In the genomic region with DNA sequence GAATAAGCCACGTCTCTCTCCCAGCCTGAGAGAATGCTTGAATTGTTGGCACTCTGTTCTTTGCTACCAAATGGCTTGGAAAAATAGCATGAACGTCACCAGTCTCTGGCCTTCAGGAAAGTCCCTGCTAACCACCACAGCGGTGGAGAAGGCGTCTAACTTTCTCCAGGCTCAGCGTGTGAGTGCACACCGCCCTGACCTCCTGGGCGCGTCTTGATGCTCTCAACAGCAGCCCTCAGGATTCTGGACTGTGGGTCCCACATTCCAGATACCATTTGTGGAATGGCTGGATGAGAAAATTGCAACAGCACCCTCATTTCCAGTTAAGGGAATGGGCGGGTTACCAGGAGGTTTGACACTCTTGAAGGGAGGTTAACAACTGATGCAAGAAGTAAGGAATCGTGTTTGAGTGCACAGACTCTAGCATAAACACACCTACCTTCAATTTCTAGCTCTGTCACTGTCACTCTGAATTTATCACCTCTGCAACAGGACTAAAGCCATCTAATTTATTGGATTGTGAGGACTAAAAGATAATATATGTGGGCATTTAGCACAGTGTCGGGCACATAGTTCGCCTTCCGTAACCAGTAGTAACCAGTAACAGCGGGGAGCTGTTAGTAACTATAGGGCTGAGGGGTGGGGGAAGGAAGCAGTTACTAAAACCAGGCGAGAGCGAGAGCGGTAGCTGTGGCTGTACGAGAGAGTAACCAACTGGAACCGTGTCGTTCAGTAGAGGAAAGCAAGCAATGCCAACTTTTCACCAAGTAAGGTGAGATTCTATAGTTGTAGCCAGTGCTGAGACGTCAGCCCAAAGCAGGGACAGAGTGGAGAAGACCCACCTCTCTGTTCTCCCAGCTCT, we compare ENCODE assay signal across 8 cellular contexts. TPM values are rescaled to one million over a fixed set of nuclear protein-coding genes. Genes with fewer than 3 reads are reported as not detected.
DNase-seq lines count a peak whose midpoint lies in the region; ATAC-seq, FAIRE-seq and TF ChIP-seq lines count a peak whose summit lies in the region.

No MANE protein-coding gene starts in this region.

- peak overlapping the region; percentile 93 for H3K9ac ChIP-seq in neural cell (ENCODE audit: low read length)

- H3K36me3 ChIP-seq in WERI-Rb-1 (peaks cover 4% of the 10 kb centered on the region), neural cell (ENCODE audit: insufficient read depth, low read length) (no peaks in the 10 kb centered on the region)
- peaks cover 3% of the 10 kb centered on the region for H3K36me3 ChIP-seq in effector memory CD4-positive, alpha-beta T cell (ENCODE audit: control insufficient read depth, insufficient read depth, low read length)

- DNase-seq in A549 (ENCODE audit: low read depth in 1 of 2, low spot score in 1 of 2): peak in 1 of 2 experiments; percentile 37
- no peak for DNase-seq in WERI-Rb-1
- DNase-seq in effector memory CD4-positive, alpha-beta T cell: peak; percentile 51 to 56 (median 52)
- DNase-seq in NCI-H748 treated with DMSO at 0.1 percent for 48 hours (lab: John Stamatoyannopoulos, UW): no peak
- DNase-seq in AML-193 (lab: John Stamatoyannopoulos, UW): no peak

- H3K9me3 ChIP-seq in A549 (no peaks in the 10 kb centered on the region), WERI-Rb-1 (ENCODE audit: severe bottlenecking) (no peaks in the 10 kb centered on the region), neural cell (ENCODE audit: low read length) (no peaks in the 10 kb centered on the region)
- no peaks in the 10 kb centered on the region for H3K9me3 ChIP-seq in effector memory CD4-positive, alpha-beta T cell (ENCODE audit: control insufficient read depth, low read length)

- TF ChIP-seq POLR2A in A549 (IDR thresholded peaks at IDR 0.05; ENCODE audit: low read length) (no peak), GM18951 (IDR thresholded peaks at IDR 0.05; ENCODE audit: extremely low read depth, insufficient read depth, insufficient read length) (peak; percentile 36)

- FAIRE-seq in A549 (lab: Jason Lieb, UNC): no peak

- POLR2A ChIA-PET in A549 (lab: Yijun Ruan, JAX): interaction anchor here (0.9 to 2.2 kb wide), 10 partner anchors 12 to 697 kb away, joined by 3 to 17 read pairs (median 6); partner anchors contain the start of genes CD274, INSL4, JAK2 and PDCD1LG2

- no peaks in the 10 kb centered on the region for H3F3A ChIP-seq in neural cell (ENCODE audit: insufficient read depth, low read length, poor library complexity, severe bottlenecking)

- no peaks in the 10 kb centered on the region for H3K79me2 ChIP-seq in neural cell (replicated peaks; ENCODE audit: insufficient read depth, low read length)

- TF ChIP-seq EP300 in A549 (IDR thresholded peaks at IDR 0.05) (no peak), neural cell (conservative IDR thresholded peaks at IDR 0.05; ENCODE audit: poor library complexity, severe bottlenecking) (no peak)

- H3K4me3 ChIP-seq in A549 (peak overlapping the region; percentile 73), WERI-Rb-1 (ENCODE audit: low read depth, low read length) (peak overlapping the region; percentile 78), neural cell (ENCODE audit: low read length) (peak overlapping the region; percentile 97)
- peak overlapping the region; percentile 72 for H3K4me3 ChIP-seq in effector memory CD4-positive, alpha-beta T cell (ENCODE audit: insufficient read depth, low read depth, low read length, poor library complexity, severe bottlenecking)

- H3K27ac ChIP-seq in A549 (peak overlapping the region; percentile 63 to 91), WERI-Rb-1 (peak overlapping the region; percentile 75), neural cell (ENCODE audit: low read length) (peak overlapping the region; percentile 88)
- peak overlapping the region; percentile 95 for H3K27ac ChIP-seq in effector memory CD4-positive, alpha-beta T cell (ENCODE audit: insufficient read depth, low read length, poor library complexity, severe bottlenecking)

- in situ Hi-C loops in GM18951 (cut with MboI; ENCODE audit: low sequenced_read_pairs, unreplicated experiment): loop anchor here (10.0 kb wide), 1 partner anchor 364 kb away; no protein-coding TSS in a partner anchor

- TF ChIP-seq CTCF in A549 (IDR thresholded peaks at IDR 0.05) (no peak), WERI-Rb-1 (IDR thresholded peaks at IDR 0.05; ENCODE audit: low read depth, low read length) (no peak), neural cell (IDR thresholded peaks at IDR 0.05; ENCODE audit: poor library complexity, severe bottlenecking) (no peak)

- TF ChIP-seq RAD21 in A549 (conservative IDR thresholded peaks at IDR 0.05 in 1 of 2, IDR thresholded peaks at IDR 0.05 in 1 of 2) (no peak), neural cell (conservative IDR thresholded peaks at IDR 0.05) (no peak)

- ATAC-seq in A549 (peak; percentile 25 to 40; a peak in 4 of 6 replicates), HG03135 (IDR thresholded peaks at IDR 0.05; ENCODE audit: unreplicated experiment) (peak; percentile 63)

- peak overlapping the region; percentile 83 for H3K4me2 ChIP-seq in A549
- peak overlapping the region; percentile 88 for H3K4me2 ChIP-seq in neural cell (ENCODE audit: low read length)

- H4K20me1 ChIP-seq in neural cell (ENCODE audit: insufficient read depth): no peaks in the 10 kb centered on the region

- CTCF ChIA-PET in A549 (lab: Yijun Ruan, JAX): interaction anchor here (0.6 to 9.0 kb wide), 11 partner anchors 10 to 256 kb away, joined by 3 to 114 read pairs (median 6); partner anchors contain the start of genes CD274 and INSL6

- H3K9me2 ChIP-seq in neural cell (ENCODE audit: insufficient read depth, low read length): no peaks in the 10 kb centered on the region

- peaks cover 18% of the 10 kb centered on the region for H3K4me1 ChIP-seq in A549
- peaks cover 11% of the 10 kb centered on the region for H3K4me1 ChIP-seq in effector memory CD4-positive, alpha-beta T cell (ENCODE audit: control insufficient read depth, insufficient read depth, low read length, poor library complexity, severe bottlenecking)

- WGBS in A549 (ENCODE audit: missing lambda C conversion rate): 69% methylated on average over 21 of the region's 21 CpGs

- peak overlapping the region; percentile 71 for H2AFZ ChIP-seq in neural cell (ENCODE audit: low read depth, low read length)

- H3K27me3 ChIP-seq in WERI-Rb-1 (ENCODE audit: insufficient read depth, low read depth, severe bottlenecking) (no peaks in the 10 kb centered on the region), neural cell (ENCODE audit: insufficient read depth, low read depth, low read length) (no peaks in the 10 kb centered on the region)
- H3K27me3 ChIP-seq in effector memory CD4-positive, alpha-beta T cell (replicated peaks; ENCODE audit: control insufficient read depth, insufficient read depth, low read length, poor library complexity, severe bottlenecking): no peaks in the 10 kb centered on the region

TF ChIP-seq in A549, 52 proteins besides CTCF, POLR2A, EP300 and RAD21 (continues in another document):
- no peak for TF ChIP-seq MAFK (IDR thresholded peaks at IDR 0.05; ENCODE audit: partially characterized antibody)
- no peak for TF ChIP-seq PHF8 (IDR thresholded peaks at IDR 0.05; ENCODE audit: borderline replicate concordance, low read depth)
- TF ChIP-seq SMC3 (IDR thresholded peaks at IDR 0.05): no peak

TF ChIP-seq in neural cell, 6 proteins besides CTCF, POLR2A, EP300 and RAD21:
- TF ChIP-seq, protein P1, sequence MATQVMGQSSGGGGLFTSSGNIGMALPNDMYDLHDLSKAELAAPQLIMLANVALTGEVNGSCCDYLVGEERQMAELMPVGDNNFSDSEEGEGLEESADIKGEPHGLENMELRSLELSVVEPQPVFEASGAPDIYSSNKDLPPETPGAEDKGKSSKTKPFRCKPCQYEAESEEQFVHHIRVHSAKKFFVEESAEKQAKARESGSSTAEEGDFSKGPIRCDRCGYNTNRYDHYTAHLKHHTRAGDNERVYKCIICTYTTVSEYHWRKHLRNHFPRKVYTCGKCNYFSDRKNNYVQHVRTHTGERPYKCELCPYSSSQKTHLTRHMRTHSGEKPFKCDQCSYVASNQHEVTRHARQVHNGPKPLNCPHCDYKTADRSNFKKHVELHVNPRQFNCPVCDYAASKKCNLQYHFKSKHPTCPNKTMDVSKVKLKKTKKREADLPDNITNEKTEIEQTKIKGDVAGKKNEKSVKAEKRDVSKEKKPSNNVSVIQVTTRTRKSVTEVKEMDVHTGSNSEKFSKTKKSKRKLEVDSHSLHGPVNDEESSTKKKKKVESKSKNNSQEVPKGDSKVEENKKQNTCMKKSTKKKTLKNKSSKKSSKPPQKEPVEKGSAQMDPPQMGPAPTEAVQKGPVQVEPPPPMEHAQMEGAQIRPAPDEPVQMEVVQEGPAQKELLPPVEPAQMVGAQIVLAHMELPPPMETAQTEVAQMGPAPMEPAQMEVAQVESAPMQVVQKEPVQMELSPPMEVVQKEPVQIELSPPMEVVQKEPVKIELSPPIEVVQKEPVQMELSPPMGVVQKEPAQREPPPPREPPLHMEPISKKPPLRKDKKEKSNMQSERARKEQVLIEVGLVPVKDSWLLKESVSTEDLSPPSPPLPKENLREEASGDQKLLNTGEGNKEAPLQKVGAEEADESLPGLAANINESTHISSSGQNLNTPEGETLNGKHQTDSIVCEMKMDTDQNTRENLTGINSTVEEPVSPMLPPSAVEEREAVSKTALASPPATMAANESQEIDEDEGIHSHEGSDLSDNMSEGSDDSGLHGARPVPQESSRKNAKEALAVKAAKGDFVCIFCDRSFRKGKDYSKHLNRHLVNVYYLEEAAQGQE (IDR thresholded peaks at IDR 0.05; ENCODE audit: borderline replicate concordance): no peak
- TF ChIP-seq POLR2AphosphoS5 (IDR thresholded peaks at IDR 0.05) (no peak), EZH2 (IDR thresholded peaks at IDR 0.05; ENCODE audit: borderline replicate concordance, insufficient read depth, low read length, poor library complexity, severe bottlenecking) (no peak), TAF1 (IDR thresholded peaks at IDR 0.05; ENCODE audit: low read depth) (no peak), SMC3 (conservative IDR thresholded peaks at IDR 0.05; ENCODE audit: poor library complexity) (no peak), MXI1 (conservative IDR thresholded peaks at IDR 0.05; ENCODE audit: poor library complexity, severe bottlenecking) (no peak)

RNA-seq across cellular contexts. Expression of gene PLGRKT, which starts 0.8 kb away (rescaled TPM):
- polyA plus RNA-seq in A549 (2011; rRNA removed) (22.4 and 37.7 TPM in 2 replicates), A549 (2017; fragmentation: RNase III; extraction: RNeasy Plus Mini Kit Qiagen cat#74134 plus additional on column Dnase treatment) (24.3 to 26.8 TPM (median 25.1 TPM) in 3 replicates), neural cell (70.0 and 80.0 TPM in 2 replicates)
- 8.7 and 9.4 TPM in 2 replicates for polyA plus RNA-seq in A549 (2012; cell fraction: cytosol; rRNA removed)
- polyA plus RNA-seq in A549 (2012; cell fraction: nucleus; rRNA removed): 2.1 and 2.5 TPM in 2 replicates
- 5.5 and 6.2 TPM in 2 replicates for polyA minus RNA-seq in A549 (2011; rRNA and poly(A)+ RNA removed)
- polyA minus RNA-seq in neural cell: 27.5 and 37.9 TPM in 2 replicates

RNA-seq across cellular contexts. Expression of gene CD274, which starts 11.8 kb away (rescaled TPM):
- 6.4 and 6.8 TPM in 2 replicates for polyA plus RNA-seq in A549 (2011; rRNA removed)
- polyA plus RNA-seq in A549 (2012; cell fraction: cytosol; rRNA removed): 1.9 and 2.0 TPM in 2 replicates
- 2.4 and 4.4 TPM in 2 replicates for polyA plus RNA-seq in A549 (2012; cell fraction: nucleus; rRNA removed)
- 3.0 to 3.4 TPM (median 3.2 TPM) in 3 replicates for polyA plus RNA-seq in A549 (2017; fragmentation: RNase III; extraction: RNeasy Plus Mini Kit Qiagen cat#74134 plus additional on column Dnase treatment)
- polyA minus RNA-seq in A549 (2011; rRNA and poly(A)+ RNA removed): 3.9 and 4.0 TPM in 2 replicates
- polyA plus RNA-seq in neural cell: 0.16 TPM in 1 of 2 replicates, not detected in the other
- 0.12 TPM in 1 of 2 replicates, not detected in the other for polyA minus RNA-seq in neural cell

Comparison
In these comparisons a context has a peak if more than half of its experiments do, and no peak if none do; other contexts are left out.
1. DNase-seq: peak in effector memory CD4-positive, alpha-beta T cell (3 of 3); none in WERI-Rb-1 (single experiment), NCI-H748 treated with DMSO at 0.1 percent for 48 hours (single experiment) and AML-193 (0 of 2).
2. Peak in every context shown above with its lines, with median percentiles within 50 percentile points of each other: H3K27ac ChIP-seq and H3K4me3 ChIP-seq.